ENCODE assay signal across 8 cellular contexts in genomic region chr6:138162104-138162946, GRCh38. TPM values are rescaled to one million over a fixed set of nuclear protein-coding genes. Genes with fewer than 3 reads are reported as not detected.
A peak's percentile ranks its signal among the peaks of the same experiment; 100 is the strongest.
DNase-seq lines count a peak whose midpoint lies in the region; ATAC-seq, FAIRE-seq and TF ChIP-seq lines count a peak whose summit lies in the region.

No MANE protein-coding gene starts in this region.

- POLR2A ChIA-PET in CD8-positive, alpha-beta T cell (lab: Charles Lee), result no interaction called here

- H3K4me3 ChIP-seq in CD8-positive, alpha-beta T cell (ENCODE audit: low read depth, low read length), result peak overlapping the region; percentile 29
- H3K4me3 ChIP-seq in ovary, result peak overlapping the region; percentile 32

- no peak for FAIRE-seq in GM12891 (lab: Jason Lieb, UNC)

- H3K27ac Mint-ChIP-seq in CD8-positive, alpha-beta T cell, result no peak overlapping the region
- H3K27ac Mint-ChIP-seq in activated CD8-positive, alpha-beta memory T cell treated with anti-CD3 and anti-CD28 coated beads, Interleukin-2, amount 10 ng/mL, durations not matched to agents 7 days and 5 days, result no peak overlapping the region

- CTCF ChIA-PET in CD8-positive, alpha-beta T cell (lab: Charles Lee), result no interaction called here
- CTCF ChIA-PET in activated CD8-positive, alpha-beta memory T cell treated with anti-CD3 and anti-CD28 coated beads, Interleukin-2, amount 10 ng/mL, durations not matched to agents 7 days and 5 days (lab: Charles Lee), result no interaction called here

- H3K4me3 Mint-ChIP-seq in CD8-positive, alpha-beta T cell, result peak overlapping the region; percentile 63
- H3K4me3 Mint-ChIP-seq in activated CD8-positive, alpha-beta memory T cell treated with anti-CD3 and anti-CD28 coated beads, Interleukin-2, amount 10 ng/mL, durations not matched to agents 7 days and 5 days, result peak overlapping the region; percentile 60

- no peak for TF ChIP-seq CTCF in CD8-positive, alpha-beta T cell (IDR thresholded peaks at IDR 0.05)
- TF ChIP-seq CTCF in ovary (IDR thresholded peaks at IDR 0.05), result no peak

- peaks cover 54% of the 10 kb centered on the region for H3K27me3 Mint-ChIP-seq in CD8-positive, alpha-beta T cell (ENCODE audit: low read depth)
- peaks cover 65% of the 10 kb centered on the region for H3K27me3 Mint-ChIP-seq in activated CD8-positive, alpha-beta memory T cell treated with anti-CD3 and anti-CD28 coated beads, Interleukin-2, amount 10 ng/mL, durations not matched to agents 7 days and 5 days

- H3K9me3 ChIP-seq in CD8-positive, alpha-beta T cell (ENCODE audit: low read length), result no peaks in the 10 kb centered on the region
- no peaks in the 10 kb centered on the region for H3K9me3 ChIP-seq in ovary

- TF ChIP-seq POLR2A in ovary (IDR thresholded peaks at IDR 0.05) (no peak), GM12891 (IDR thresholded peaks at IDR 0.05; ENCODE audit: low read depth, low read length) (no peak)

- peaks cover 20% of the 10 kb centered on the region for H3K27me3 ChIP-seq in CD8-positive, alpha-beta T cell (ENCODE audit: insufficient read depth, low read length)
- no peaks in the 10 kb centered on the region for H3K27me3 ChIP-seq in ovary

- TF ChIP-seq EP300 in ovary (IDR thresholded peaks at IDR 0.05), result no peak

- peaks cover 8% of the 10 kb centered on the region for H3K4me1 Mint-ChIP-seq in CD8-positive, alpha-beta T cell (ENCODE audit: low read depth)
- peaks cover 15% of the 10 kb centered on the region for H3K4me1 Mint-ChIP-seq in activated CD8-positive, alpha-beta memory T cell treated with anti-CD3 and anti-CD28 coated beads, Interleukin-2, amount 10 ng/mL, durations not matched to agents 7 days and 5 days

- intact Hi-C loops in CD8-positive, alpha-beta T cell (cut with DNase I, micrococcal nuclease), result loop anchor here in 1 of 2 experiments (5.0 kb wide), 1 partner anchor 240 kb away; the partner anchor contains the start of gene HEBP2
- intact Hi-C loops in Right ventricle myocardium superior (cut with DNase I), result no loop called here
- intact Hi-C loops in ovary (cut with DNase I), result no loop called here

- ATAC-seq in CD8-positive, alpha-beta T cell, result peak; percentile 13
- peak; percentile 30 for ATAC-seq in GM21390 (IDR thresholded peaks at IDR 0.05; ENCODE audit: unreplicated experiment)
- peak; percentile 35 for ATAC-seq in activated CD8-positive, alpha-beta memory T cell treated with anti-CD3 and anti-CD28 coated beads, Interleukin-2, amount 10 ng/mL, durations not matched to agents 7 days and 5 days
- ATAC-seq in Right ventricle myocardium superior (ENCODE audit: poor library complexity), result peak; percentile 47

- H3K36me3 Mint-ChIP-seq in CD8-positive, alpha-beta T cell, result no peaks in the 10 kb centered on the region
- no peaks in the 10 kb centered on the region for H3K36me3 Mint-ChIP-seq in activated CD8-positive, alpha-beta memory T cell treated with anti-CD3 and anti-CD28 coated beads, Interleukin-2, amount 10 ng/mL, durations not matched to agents 7 days and 5 days

- no peak overlapping the region for H3K27ac ChIP-seq in CD8-positive, alpha-beta T cell (ENCODE audit: low read depth, low read length)
- no peak overlapping the region for H3K27ac ChIP-seq in ovary

- DNase-seq in CD8-positive, alpha-beta T cell, result no peak
- DNase-seq in KBM-7, result peak; percentile 44
- DNase-seq in activated CD8-positive, alpha-beta memory T cell treated with anti-CD3 and anti-CD28 coated beads, Interleukin-2, amount 10 ng/mL, durations not matched to agents 7 days and 5 days, result no peak
- no peak for DNase-seq in Right ventricle myocardium superior
- DNase-seq in ovary, result no peak
- no peak for DNase-seq in stimulated activated CD4-positive, alpha-beta T cell treated with anti-CD3 and anti-CD28 coated beads, Interleukin-15, amount 100 ng/mL, for 24 hours
- DNase-seq in GM12891 (ENCODE audit: insufficient read length, low spot score), result no peak

- 3 to 5% (median 4%) methylated on average over 52 to 53 of the region's 53 CpGs for WGBS in ovary, 3 donors

- peaks cover 8% of the 10 kb centered on the region for H3K4me1 ChIP-seq in CD8-positive, alpha-beta T cell (ENCODE audit: insufficient read depth, low read length)
- H3K4me1 ChIP-seq in ovary (ENCODE audit: insufficient read depth), result no peaks in the 10 kb centered on the region

- no peaks in the 10 kb centered on the region for H3K9me3 Mint-ChIP-seq in CD8-positive, alpha-beta T cell
- no peaks in the 10 kb centered on the region for H3K9me3 Mint-ChIP-seq in activated CD8-positive, alpha-beta memory T cell treated with anti-CD3 and anti-CD28 coated beads, Interleukin-2, amount 10 ng/mL, durations not matched to agents 7 days and 5 days (ENCODE audit: low read depth)

- H3K36me3 ChIP-seq in CD8-positive, alpha-beta T cell (ENCODE audit: insufficient read depth, low read length), result no peaks in the 10 kb centered on the region
- no peaks in the 10 kb centered on the region for H3K36me3 ChIP-seq in ovary

- in situ Hi-C loops in KBM-7 (cut with MboI; ENCODE audit: low pct_unique_long_range_greater_than_20kb, low sequenced_read_pairs), result no loop called here

TF ChIP-seq in GM12891, 5 proteins besides CTCF, POLR2A, EP300 and RAD21:
- TF ChIP-seq SPI1 (IDR thresholded peaks at IDR 0.05; ENCODE audit: low read depth, low read length) (no peak), PAX5 (IDR thresholded peaks at IDR 0.05; ENCODE audit: insufficient read depth, low read length, severe bottlenecking) (no peak), TAF1 (IDR thresholded peaks at IDR 0.05; ENCODE audit: low read depth, low read length) (no peak), POLR2AphosphoS5 (IDR thresholded peaks at IDR 0.05; ENCODE audit: low read depth, low read length) (no peak), POU2F2 (IDR thresholded peaks at IDR 0.05; ENCODE audit: low read depth, low read length) (no peak)

RNA-seq across cellular contexts. Expression of gene ARFGEF3, which starts 0.6 kb away (rescaled TPM):
- total RNA-seq in CD8-positive, alpha-beta T cell, result not detected
- total RNA-seq in activated CD8-positive, alpha-beta memory T cell treated with anti-CD3 and anti-CD28 coated beads, Interleukin-2, amount 10 ng/mL, durations not matched to agents 7 days and 5 days, result under 1 TPM; 0.07 to 0.15 TPM
- total RNA-seq in Right ventricle myocardium superior (0.86 TPM), ovary (1 to 10 TPM in 2 of 7 donors, under 1 TPM in 5; 0.18 to 6.1 (median 0.77) TPM)
- polyA plus RNA-seq in ovary, result under 1 TPM; 0.15 to 0.27 TPM
- polyA plus RNA-seq in GM12891 (2012; ENCODE audit: low read depth, missing spikeins), result 0.06 TPM

RNA-seq across cellular contexts. Expression of gene PERP, which starts 55.1 kb away (rescaled TPM):
- 1 to 10 TPM; 1.6 to 1.9 TPM for total RNA-seq in CD8-positive, alpha-beta T cell
- 10 to 100 TPM; 11.8 to 13.4 TPM for total RNA-seq in activated CD8-positive, alpha-beta memory T cell treated with anti-CD3 and anti-CD28 coated beads, Interleukin-2, amount 10 ng/mL, durations not matched to agents 7 days and 5 days
- total RNA-seq in Right ventricle myocardium superior (42.1 TPM), ovary (10 to 100 TPM in 1 of 7 donors, 1 to 10 TPM in 6; 3.7 to 56.2 (median 7.8) TPM)
- 10 to 100 TPM in 1 of 2 donors, 1 to 10 TPM in 1; 3.1 to 11.6 TPM for polyA plus RNA-seq in ovary
- 2.1 TPM for polyA plus RNA-seq in GM12891 (2012; ENCODE audit: low read depth, missing spikeins)

RNA-seq across cellular contexts. Expression of gene PBOV1, which starts 56.0 kb away (rescaled TPM):
- total RNA-seq in CD8-positive, alpha-beta T cell, result not detected
- not detected for total RNA-seq in activated CD8-positive, alpha-beta memory T cell treated with anti-CD3 and anti-CD28 coated beads, Interleukin-2, amount 10 ng/mL, durations not matched to agents 7 days and 5 days
- total RNA-seq in Right ventricle myocardium superior (not detected), ovary (not detected)
- polyA plus RNA-seq in ovary, result not detected
- not detected for polyA plus RNA-seq in GM12891 (2012; ENCODE audit: low read depth, missing spikeins)
